In the genomic region with DNA sequence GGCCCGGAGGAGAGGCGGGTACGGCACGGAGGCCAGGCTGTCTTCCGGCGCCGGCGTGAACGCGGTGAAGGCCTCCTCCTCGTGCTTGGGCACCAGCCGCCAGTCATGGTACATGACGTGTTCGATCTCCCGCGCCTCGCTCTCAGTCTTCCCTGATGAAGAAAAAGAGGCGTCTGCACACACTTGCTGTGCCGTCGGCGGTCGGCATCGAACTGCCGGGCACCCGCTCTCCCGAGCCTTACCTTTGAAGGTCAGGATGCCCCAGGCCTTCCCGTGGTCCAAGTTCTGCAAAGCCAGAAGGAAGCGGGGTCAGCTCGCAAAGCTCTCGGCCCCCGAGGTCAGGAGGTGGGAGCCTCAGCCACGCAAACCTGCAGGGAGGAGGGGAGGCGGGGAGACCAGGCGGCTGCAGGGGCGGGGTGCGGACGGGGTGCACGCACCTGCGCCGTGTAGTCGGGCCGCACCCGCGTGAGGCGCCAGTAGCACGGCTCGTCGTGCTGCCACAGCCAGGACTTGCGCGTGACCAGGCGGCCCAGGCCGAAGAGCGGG, we compare ENCODE assay signal across 1 cellular context.
TF ChIP-seq lines count a peak whose summit lies in the region.

A gene with protein sequence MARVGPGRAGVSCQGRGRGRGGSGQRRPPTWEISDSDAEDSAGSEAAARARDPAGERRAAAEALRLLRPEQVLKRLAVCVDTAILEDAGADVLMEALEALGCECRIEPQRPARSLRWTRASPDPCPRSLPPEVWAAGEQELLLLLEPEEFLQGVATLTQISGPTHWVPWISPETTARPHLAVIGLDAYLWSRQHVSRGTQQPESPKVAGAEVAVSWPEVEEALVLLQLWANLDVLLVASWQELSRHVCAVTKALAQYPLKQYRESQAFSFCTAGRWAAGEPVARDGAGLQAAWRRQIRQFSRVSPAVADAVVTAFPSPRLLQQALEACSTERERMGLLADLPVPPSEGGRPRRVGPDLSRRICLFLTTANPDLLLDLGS (plus strand): TSS at position 449 of the 546 bp plus-strand sequence. CDS start 418 bp downstream, outside the sequence.

TF ChIP-seq in K562, 482 proteins besides CTCF, POLR2A, EP300 and RAD21 (continued from another document):
- TF ChIP-seq E2F6 (IDR thresholded peaks at IDR 0.05; ENCODE audit: borderline replicate concordance in 1 of 2, extremely low read depth in 1 of 2, insufficient read depth in 1 of 2, insufficient read length in 1 of 2, low read depth in 1 of 2, low read length in 1 of 2, poor library complexity in 1 of 2, severe bottlenecking in 1 of 2) (peak in 1 of 2 experiments; percentile 71), SAP30 (IDR thresholded peaks at IDR 0.05; ENCODE audit: borderline replicate concordance, insufficient read depth, low read depth, low read length, poor library complexity, severe bottlenecking) (peak; percentile 9), IRF2 (CRISPR knock-in tag; IDR thresholded peaks at IDR 0.05) (no peak), SIN3A (IDR thresholded peaks at IDR 0.05; ENCODE audit: borderline replicate concordance in 2 of 2, control insufficient read depth in 1 of 2, low read depth in 2 of 2, low read length in 2 of 2) (0 out of 4 replicates have a peak, but pooled peaks of 1 of the 2 experiments have one; percentile 46), HMGN3 (IDR thresholded peaks at IDR 0.05; ENCODE audit: borderline replicate concordance, extremely low read depth, insufficient read length, low read depth, low read length) (peak; percentile 26), ZNF232 (CRISPR knock-in tag; IDR thresholded peaks at IDR 0.05) (0 out of 2 replicates have a peak, but pooled peaks have one; percentile 8)
TF ChIP-seq in K562: peak in this region for 21.
